1 cellular context compared by ENCODE assay signal in genomic region chr7:154678001-154678550, GRCh38.
TF ChIP-seq lines count a peak whose summit lies in the region.
"Not testable (repeated sequence)": the region's sequence is repeated elsewhere in the genome, so short reads cannot be mapped to it uniquely, and the experiment has no call there.

No MANE protein-coding gene starts in this region.

TF ChIP-seq in K562, 482 proteins besides CTCF, POLR2A, EP300 and RAD21 (continued from another document):
- TF ChIP-seq CHAMP1 (IDR thresholded peaks at IDR 0.05) (peak; percentile 98), ZBTB33 (CRISPR knock-in tag; IDR thresholded peaks at IDR 0.05) (peak; percentile 96), CBX3 (IDR thresholded peaks at IDR 0.05; ENCODE audit: borderline replicate concordance in 1 of 2, low read length in 2 of 2) (peak in 1 of 2 experiments; percentile 88; a peak in 2 of 3 replicates), ZNF316 (IDR thresholded peaks at IDR 0.05) (peak; percentile 85), FOXM1 (IDR thresholded peaks at IDR 0.05; ENCODE audit: low read depth) (peak; percentile 66; the same call in 1 of the 2 replicates), MYBL2 (IDR thresholded peaks at IDR 0.05; ENCODE audit: low read depth) (peak; percentile 63), HOXB6 (CRISPR knock-in tag; IDR thresholded peaks at IDR 0.05; ENCODE audit: borderline replicate concordance) (peak; percentile 61; the same call in 1 of the 2 replicates), ATF3 (IDR thresholded peaks at IDR 0.05) (peak; percentile 53; the same call in 1 of the 2 replicates), POLR2G (IDR thresholded peaks at IDR 0.05; ENCODE audit: low read depth, low read length) (peak; percentile 9; the same call in 1 of the 2 replicates), RBM25 (IDR thresholded peaks at IDR 0.05; ENCODE audit: low read depth, low read length, severe bottlenecking) (peak; percentile 65)
- TF ChIP-seq FOXM1 (CRISPR knock-in tag; IDR thresholded peaks at IDR 0.05; ENCODE audit: low read depth); MYBL2 (CRISPR knock-in tag; IDR thresholded peaks at IDR 0.05; ENCODE audit: borderline replicate concordance); ATF3 (CRISPR knock-in tag; conservative IDR thresholded peaks at IDR 0.05): not testable (repeated sequence)
